In genomic region chr10:104638861-104639594, GRCh38 we compare ENCODE assay signal across 10 cellular contexts. TPM values are rescaled to one million over a fixed set of nuclear protein-coding genes. Genes with fewer than 3 reads are reported as not detected.
DNase-seq lines count a peak whose midpoint lies in the region; ATAC-seq, FAIRE-seq and TF ChIP-seq lines count a peak whose summit lies in the region.
"Had no signal": no experiment of that assay in that cellular context is flagged by ENCODE, and none has a peak within 500 bp of the region (broad histone marks: within the 10 kb centered on the region; RNA-seq: fewer than 3 reads in every experiment).

No MANE protein-coding gene starts in this region.

- ATAC-seq in left ventricle myocardium superior (peak; percentile 48), GM21360 (IDR thresholded peaks at IDR 0.05; ENCODE audit: unreplicated experiment) (no peak)

- peaks cover 0 to 98% (median 58%) of the 10 kb centered on the region in 7 donors for H3K27me3 ChIP-seq in spleen (replicated peaks in 1 of 7)

- no peak overlapping the region for H3K4me3 ChIP-seq in spleen

- peaks cover 0 to 40% (median 21%) of the 10 kb centered on the region in 6 donors for H3K4me1 ChIP-seq in spleen

- H3K36me3 ChIP-seq in spleen, result no peaks in the 10 kb centered on the region

- H3K27ac ChIP-seq in spleen, result no peak overlapping the region

- TF ChIP-seq CTCF in spleen (IDR thresholded peaks at IDR 0.05 in 8 of 11, conservative IDR thresholded peaks at IDR 0.05 in 3 of 11), result peak in 3 of 11 experiments; percentile 12 to 20 (median 19)

- in situ Hi-C loops in SK-MEL-5 (cut with HindIII; ENCODE audit: low pct_unique_long_range_greater_than_20kb, low sequenced_read_pairs), result loop anchor here (25.0 kb wide), 1 partner anchor 273 kb away; no protein-coding TSS in a partner anchor

- DNase-seq in DMS 273 (lab: John Stamatoyannopoulos, UW; ENCODE audit: unreplicated experiment) (peak; percentile 66), DMS 273 treated with DMSO at 0.1 percent for 48 hours (lab: John Stamatoyannopoulos, UW) (no peak), SK-MEL-5 (ENCODE audit: low read depth, low spot score) (peak; percentile 27), left ventricle myocardium superior (no peak), spleen (peak; percentile 61), Ammon's horn (ENCODE audit: low spot score) (no peak), RCC 7860 (ENCODE audit: low spot score) (no peak)
- DNase-seq: 8988T; stimulated activated CD4-positive, alpha-beta T cell treated with anti-CD3 and anti-CD28 coated beads, Interleukin-4, amount 100 ng/mL, for 24 hours had no signal

- TF ChIP-seq POLR2A in spleen (IDR thresholded peaks at IDR 0.05), result no peak

- no peaks in the 10 kb centered on the region for H3K9me3 ChIP-seq in spleen

- 3 to 9% (median 5%) methylated on average over 41 to 42 of the region's 42 CpGs for WGBS in spleen, 5 donors

- intact Hi-C loops in left ventricle myocardium superior (cut with micrococcal nuclease) (no loop called here), spleen (cut with DNase I; ENCODE audit: low total_unique reads) (no loop called here)

- FAIRE-seq in RCC 7860 (lab: Jason Lieb, UNC), result no peak

RNA-seq across cellular contexts. Expression of gene SORCS3, which starts 2.1 kb away (rescaled TPM):
- 0.03 and 0.05 TPM in 2 replicates for total RNA-seq in SK-MEL-5 (2014; rRNA removed; shearing (Covaris generic))
- 0.01 and 0.13 TPM in 2 replicates for polyA plus RNA-seq in SK-MEL-5 (2015; cell fraction: cytosol; rRNA removed)
- polyA plus RNA-seq in SK-MEL-5 (2015; cell fraction: nucleus; rRNA removed), result 0.18 and 0.21 TPM in 2 replicates
- total RNA-seq in left ventricle myocardium superior (0.10 TPM), spleen (under 1 TPM in 2 of 7 donors, not detected in 5; 0.03 to 0.06 TPM)
- not detected for polyA plus RNA-seq in spleen

Comparison
In these comparisons a context has a peak if more than half of its experiments do, and no peak if none do; other contexts are left out.
1. DNase-seq: peak in DMS 273 (single experiment), SK-MEL-5 (single experiment) and spleen (single experiment); none in DMS 273 treated with DMSO at 0.1 percent for 48 hours (single experiment), left ventricle myocardium superior (single experiment), Ammon's horn (single experiment) and RCC 7860 (single experiment).